ENCODE assay signal across 8 cellular contexts in genomic region chr7:3673524-3673923, GRCh38.
DNase-seq lines count a peak whose midpoint lies in the region; ATAC-seq, FAIRE-seq and TF ChIP-seq lines count a peak whose summit lies in the region.

No MANE protein-coding gene starts in this region.

- DNase-seq in GM06990 (ENCODE audit: extremely low read depth, insufficient read length) (no peak), Peyer's patch (peak in 2 of 3 donors; percentile 24 to 58), adrenal gland (peak in 4 of 7 donors; percentile 15 to 53 (median 30)), urothelium cell line (ENCODE audit: low spot score) (peak; percentile 65), ovary (no peak)

- ATAC-seq in GM21786 (IDR thresholded peaks at IDR 0.05; ENCODE audit: unreplicated experiment), result no peak
- no peak for ATAC-seq in HG03571 (IDR thresholded peaks at IDR 0.05; ENCODE audit: unreplicated experiment)

- H3K27me3 ChIP-seq in GM06990 (replicated peaks; ENCODE audit: control insufficient read depth, insufficient read depth, low read length) (no peaks in the 10 kb centered on the region), Peyer's patch (no peaks in the 10 kb centered on the region), adrenal gland (no peaks in the 10 kb centered on the region), liver (ENCODE audit: control insufficient read depth in 4 of 4, insufficient read depth in 4 of 4, low read length in 3 of 4) (no peaks in the 10 kb centered on the region), ovary (no peaks in the 10 kb centered on the region)

- intact Hi-C loops in adrenal gland (cut with DNase I), result no loop called here
- intact Hi-C loops in ovary (cut with DNase I), result no loop called here

- H3K36me3 ChIP-seq in GM06990 (ENCODE audit: control insufficient read depth, insufficient read depth, low read length) (no peaks in the 10 kb centered on the region), Peyer's patch (no peaks in the 10 kb centered on the region), adrenal gland (replicated peaks in 1 of 2) (no peaks in the 10 kb centered on the region), liver (ENCODE audit: control insufficient read depth in 4 of 4, insufficient read depth in 3 of 4, low read depth in 1 of 4, low read length in 3 of 4) (no peaks in the 10 kb centered on the region), ovary (no peaks in the 10 kb centered on the region)

- H3K4me3 ChIP-seq in GM06990 (replicated peaks; ENCODE audit: low read depth, low read length) (no peak overlapping the region), Peyer's patch (no peak overlapping the region), adrenal gland (no peak overlapping the region), liver (ENCODE audit: low read depth in 1 of 3, low read length in 3 of 3) (no peak overlapping the region), ovary (no peak overlapping the region)

- TF ChIP-seq POLR2A in Peyer's patch (IDR thresholded peaks at IDR 0.05) (no peak), adrenal gland (IDR thresholded peaks at IDR 0.05) (no peak), ovary (IDR thresholded peaks at IDR 0.05) (no peak)

- TF ChIP-seq EP300 in ovary (IDR thresholded peaks at IDR 0.05), result no peak

- WGBS in adrenal gland, 4 donors, result 61 to 71% (median 68%) methylated on average over 5 of the region's 5 CpGs
- WGBS in liver, result 67% methylated on average over 5 of the region's 5 CpGs
- 63 to 75% (median 69%) methylated on average over 5 of the region's 5 CpGs for WGBS in ovary, 3 donors

- H3K4me1 ChIP-seq in Peyer's patch (no peaks in the 10 kb centered on the region), adrenal gland (replicated peaks in 1 of 2) (no peaks in the 10 kb centered on the region), liver (ENCODE audit: control insufficient read depth in 4 of 4, insufficient read depth in 4 of 4, low read length in 3 of 4) (peaks cover 0 to 2% (median 0%) of the 10 kb centered on the region in 4 donors), ovary (ENCODE audit: insufficient read depth) (no peaks in the 10 kb centered on the region)

- peak; percentile 33 to 63 for TF ChIP-seq RAD21 in liver (IDR thresholded peaks at IDR 0.05)

- H3K27ac ChIP-seq in Peyer's patch (no peak overlapping the region), adrenal gland (no peak overlapping the region), liver (ENCODE audit: low read depth in 1 of 2, low read length in 2 of 2) (no peak overlapping the region), ovary (no peak overlapping the region)

- no peaks in the 10 kb centered on the region for H3K9me3 ChIP-seq in Peyer's patch
- H3K9me3 ChIP-seq in adrenal gland (replicated peaks in 1 of 3), result no peaks in the 10 kb centered on the region
- H3K9me3 ChIP-seq in liver (ENCODE audit: control insufficient read depth in 4 of 4, low read length in 3 of 4), result no peaks in the 10 kb centered on the region
- no peaks in the 10 kb centered on the region for H3K9me3 ChIP-seq in ovary

- H3K9ac ChIP-seq in liver (ENCODE audit: low read depth in 1 of 2, low read length in 2 of 2), result no peak overlapping the region

- peak; percentile 78 for FAIRE-seq in urothelium cell line (lab: Jason Lieb, UNC)

- peak; percentile 20 for TF ChIP-seq CTCF in GM06990 (IDR thresholded peaks at IDR 0.05; ENCODE audit: insufficient read depth, low read length, poor library complexity, severe bottlenecking)
- TF ChIP-seq CTCF in Peyer's patch (IDR thresholded peaks at IDR 0.05), result peak in 4 of 6 experiments; percentile 12 to 33 (median 26)
- TF ChIP-seq CTCF in adrenal gland (IDR thresholded peaks at IDR 0.05), result peak in 3 of 6 experiments; percentile 13 to 25 (median 19)
- TF ChIP-seq CTCF in liver (IDR thresholded peaks at IDR 0.05; ENCODE audit: low read depth, low read length, missing input control), result peak; percentile 12
- TF ChIP-seq CTCF in ovary (IDR thresholded peaks at IDR 0.05), result no peak

TF ChIP-seq in liver, 16 proteins besides CTCF, POLR2A, EP300 and RAD21:
- TF ChIP-seq HNF4A (conservative IDR thresholded peaks at IDR 0.05), result no peak
- TF ChIP-seq EGR1 (IDR thresholded peaks at IDR 0.05; ENCODE audit: low read depth in 2 of 2), result no peak

Comparison
In these comparisons a context has a peak if more than half of its experiments do, and no peak if none do; other contexts are left out.
1. DNase-seq: peak in Peyer's patch (2 of 3), adrenal gland (4 of 7) and urothelium cell line (single experiment); none in GM06990 (single experiment) and ovary (0 of 5).
2. CTCF ChIP-seq: peak in GM06990 (single experiment), Peyer's patch (4 of 6) and liver (single experiment); none in ovary (0 of 3).